ENCODE assay signal across 23 cellular contexts in the genomic region with DNA sequence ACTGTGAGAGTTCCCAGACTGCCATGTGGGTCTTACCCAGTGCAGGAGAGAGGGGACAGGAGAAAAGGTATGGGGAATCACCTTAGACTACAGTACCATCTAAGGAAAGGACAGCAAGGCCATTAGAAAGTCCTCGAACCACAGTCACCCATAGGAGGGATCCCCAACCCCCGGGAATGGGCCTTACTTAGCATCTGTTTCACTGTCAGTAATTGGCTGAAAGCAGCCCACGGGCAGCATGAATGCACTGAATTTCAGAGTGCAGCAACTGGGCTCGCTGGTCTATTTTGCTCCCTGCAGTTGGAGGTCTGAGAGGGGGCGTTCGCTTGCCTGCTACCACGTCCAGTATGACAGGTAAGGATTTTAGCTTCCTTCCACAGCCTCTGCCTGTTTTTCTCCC. TPM values are rescaled to one million over a fixed set of nuclear protein-coding genes. Genes with fewer than 3 reads are reported as not detected.
A peak's percentile ranks its signal among the peaks of the same experiment; 100 is the strongest.
DNase-seq lines count a peak whose midpoint lies in the region; ATAC-seq and TF ChIP-seq lines count a peak whose summit lies in the region.
"Had no signal": no experiment of that assay in that cellular context is flagged by ENCODE, and none has a peak within 500 bp of the region (broad histone marks: within the 10 kb centered on the region; RNA-seq: fewer than 3 reads in every experiment).

No MANE protein-coding gene starts in this region.

- CTCF ChIA-PET in SK-N-SH (lab: Yijun Ruan, JAX): interaction anchor here (1.0 to 2.1 kb wide), 8 partner anchors 32 to 579 kb away, joined by 3 to 9 read pairs (median 4); no protein-coding TSS in a partner anchor

- no peak overlapping the region for H3K27ac ChIP-seq in SK-N-SH (ENCODE audit: low read depth in 2 of 2, low read length in 1 of 2)
- H3K27ac ChIP-seq in ectodermal cell (ENCODE audit: insufficient read depth, low read depth, low read length, poor library complexity, severe bottlenecking): peak overlapping the region; percentile 6
- no peak overlapping the region for H3K27ac ChIP-seq in transverse colon
- H3K27ac ChIP-seq: 22Rv1, C4-2B, PC-9, SJSA1 had no signal

- H3K4me3 ChIP-seq in SK-N-SH (ENCODE audit: low read depth in 2 of 2, low read length in 1 of 2) (no peak overlapping the region), ectodermal cell (ENCODE audit: insufficient read depth, low read depth, low read length) (no peak overlapping the region), transverse colon (no peak overlapping the region)
- H3K4me3 ChIP-seq: HAP-1, PC-9, SJSA1 had no signal

- no peak for TF ChIP-seq POLR2A in transverse colon (IDR thresholded peaks at IDR 0.05)

- in situ Hi-C loops in transverse colon (cut with MboI; ENCODE audit: low pct_ligation_motif_present in 1 of 4, low pct_unique_long_range_greater_than_20kb in 1 of 4, low sequenced_read_pairs in 3 of 4): loop anchor here in 2 of 4 donors (10.0 kb wide), 1 partner anchor 194 kb away; no protein-coding TSS in a partner anchor

- ATAC-seq in SK-N-SH treated with all-trans-retinoic acid at 6 μM for 48 hours: no peak
- no peak for ATAC-seq in GM19452 (IDR thresholded peaks at IDR 0.05; ENCODE audit: unreplicated experiment)
- ATAC-seq: Right ventricle myocardium inferior had no signal

- H3K4me1 ChIP-seq in SK-N-SH (ENCODE audit: control insufficient read depth in 1 of 2, insufficient read depth in 2 of 2, low read depth in 1 of 2, low read length in 1 of 2) (no peaks in the 10 kb centered on the region; a peak in 1 of 4 replicates), ectodermal cell (ENCODE audit: control insufficient read depth, insufficient read depth, low read length) (no peaks in the 10 kb centered on the region), transverse colon (no peaks in the 10 kb centered on the region)
- H3K4me1 ChIP-seq: SJSA1 had no signal

- POLR2A ChIA-PET in SK-N-SH (lab: Yijun Ruan, JAX): no interaction called here

- no peaks in the 10 kb centered on the region for H3K9me2 ChIP-seq in SK-N-SH

- no peak for TF ChIP-seq CTCF in SK-N-SH (IDR thresholded peaks at IDR 0.05)
- TF ChIP-seq CTCF in transverse colon (IDR thresholded peaks at IDR 0.05): no peak

- H3K27me3 ChIP-seq in SK-N-SH (ENCODE audit: insufficient read depth) (no peaks in the 10 kb centered on the region), ectodermal cell (ENCODE audit: control insufficient read depth, insufficient read depth, low read length, poor library complexity, severe bottlenecking) (no peaks in the 10 kb centered on the region), transverse colon (no peaks in the 10 kb centered on the region)
- H3K27me3 ChIP-seq: SJSA1 had no signal

- 80% methylated on average over 6 of the region's 7 CpGs for WGBS in SK-N-SH (ENCODE audit: low lambda C conversion rate)
- 68 to 70% methylated on average over 7 of the region's 7 CpGs for WGBS in ectodermal cell, 2 experiments
- 83 to 92% methylated on average over 3 to 7 of the region's 7 CpGs for WGBS in transverse colon (ENCODE audit: low coverage in 1 of 2), 2 donors

- no peak for TF ChIP-seq EP300 in SK-N-SH (IDR thresholded peaks at IDR 0.05; ENCODE audit: borderline replicate concordance in 1 of 2, low read depth in 1 of 2, low read length in 1 of 2)
- no peak for TF ChIP-seq EP300 in transverse colon (IDR thresholded peaks at IDR 0.05; ENCODE audit: low read depth)

- peak; percentile 2 for DNase-seq in SK-N-SH
- DNase-seq in iPS-NIHi7 (ENCODE audit: extremely low spot score): peak; percentile 26
- DNase-seq in transverse colon: no peak
- no peak for DNase-seq in activated effector memory CD4-positive, alpha-beta T cell treated with anti-CD3 and anti-CD28 coated beads, Interleukin-2, amount 50 U/mL, for 16 hours
- DNase-seq: CD8-positive, alpha-beta memory T cell; DMS 273 treated with DMSO at 0.1 percent for 48 hours; DMS79; NCI-H2107; NCI-H524 treated with DMSO at 0.1 percent for 48 hours; NK-92 treated with Interleukin-12 subunit alpha and Interleukin-12 subunit beta, amount 100 ng/mL, for 24 hours had no signal

- no peak overlapping the region for H3K9ac ChIP-seq in SK-N-SH

- TF ChIP-seq RAD21 in SK-N-SH (IDR thresholded peaks at IDR 0.05; ENCODE audit: low read length): no peak

- H3K9me3 ChIP-seq in SK-N-SH (no peaks in the 10 kb centered on the region), ectodermal cell (ENCODE audit: control insufficient read depth, low read length) (no peaks in the 10 kb centered on the region), transverse colon (no peaks in the 10 kb centered on the region)
- H3K9me3 ChIP-seq: HAP-1, SJSA1 had no signal

- H3K36me3 ChIP-seq in SK-N-SH (replicated peaks in 1 of 2; ENCODE audit: control insufficient read depth in 1 of 2, insufficient read depth in 2 of 2, low read length in 1 of 2): no peaks in the 10 kb centered on the region
- H3K36me3 ChIP-seq in ectodermal cell (ENCODE audit: control insufficient read depth, insufficient read depth, low read length): no peaks in the 10 kb centered on the region
- no peaks in the 10 kb centered on the region for H3K36me3 ChIP-seq in transverse colon
- H3K36me3 ChIP-seq: HAP-1, SJSA1 had no signal

- no peaks in the 10 kb centered on the region for H3F3A ChIP-seq in SK-N-SH (replicated peaks; ENCODE audit: insufficient read depth)

- H4K20me1 ChIP-seq in SK-N-SH (ENCODE audit: insufficient read depth): no peaks in the 10 kb centered on the region

- 0 out of 2 replicates have a peak overlapping the region, but pooled peaks have one; percentile 64 for H2AFZ ChIP-seq in SK-N-SH (ENCODE audit: low read depth)
- H2AFZ ChIP-seq: PC-9 had no signal

- intact Hi-C loops in transverse colon (cut with DNase I; ENCODE audit: low total_unique reads): no loop called here

- H3K79me2 ChIP-seq in SK-N-SH (ENCODE audit: insufficient read depth): no peaks in the 10 kb centered on the region

- H3K4me2 ChIP-seq in SK-N-SH: no peak overlapping the region
- H3K4me2 ChIP-seq: PC-9 had no signal

TF ChIP-seq in SK-N-SH, 30 proteins besides CTCF, POLR2A, EP300 and RAD21 (continues in another document):
- no peak for TF ChIP-seq MAX (IDR thresholded peaks at IDR 0.05; ENCODE audit: low read depth)

TF ChIP-seq in SK-N-SH treated with all-trans-retinoic acid at 6 μM for 48 hours, 23 proteins besides CTCF, POLR2A, EP300 and RAD21 (continues in another document):
- TF ChIP-seq, protein P1, sequence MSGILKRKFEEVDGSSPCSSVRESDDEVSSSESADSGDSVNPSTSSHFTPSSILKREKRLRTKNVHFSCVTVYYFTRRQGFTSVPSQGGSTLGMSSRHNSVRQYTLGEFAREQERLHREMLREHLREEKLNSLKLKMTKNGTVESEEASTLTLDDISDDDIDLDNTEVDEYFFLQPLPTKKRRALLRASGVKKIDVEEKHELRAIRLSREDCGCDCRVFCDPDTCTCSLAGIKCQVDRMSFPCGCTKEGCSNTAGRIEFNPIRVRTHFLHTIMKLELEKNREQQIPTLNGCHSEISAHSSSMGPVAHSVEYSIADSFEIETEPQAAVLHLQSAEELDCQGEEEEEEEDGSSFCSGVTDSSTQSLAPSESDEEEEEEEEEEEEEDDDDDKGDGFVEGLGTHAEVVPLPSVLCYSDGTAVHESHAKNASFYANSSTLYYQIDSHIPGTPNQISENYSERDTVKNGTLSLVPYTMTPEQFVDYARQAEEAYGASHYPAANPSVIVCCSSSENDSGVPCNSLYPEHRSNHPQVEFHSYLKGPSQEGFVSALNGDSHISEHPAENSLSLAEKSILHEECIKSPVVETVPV (CRISPR knock-in tag; IDR thresholded peaks at IDR 0.05): no peak
- TF ChIP-seq GLIS3 (CRISPR knock-in tag; IDR thresholded peaks at IDR 0.05) (no peak), PPARA (CRISPR knock-in tag; IDR thresholded peaks at IDR 0.05; ENCODE audit: borderline replicate concordance) (no peak), CREB5 (CRISPR knock-in tag; IDR thresholded peaks at IDR 0.05; ENCODE audit: low read depth) (no peak), ZNF70 (CRISPR knock-in tag; IDR thresholded peaks at IDR 0.05) (no peak), CSDC2 (CRISPR knock-in tag; IDR thresholded peaks at IDR 0.05) (no peak), ESRRG (CRISPR knock-in tag; IDR thresholded peaks at IDR 0.05) (no peak), BACH2 (CRISPR knock-in tag; IDR thresholded peaks at IDR 0.05; ENCODE audit: borderline replicate concordance) (no peak), ZC3H10 (CRISPR knock-in tag; IDR thresholded peaks at IDR 0.05) (no peak), ZNF8 (CRISPR knock-in tag; IDR thresholded peaks at IDR 0.05) (no peak), SNAI2 (CRISPR knock-in tag; IDR thresholded peaks at IDR 0.05) (no peak)

RNA-seq across cellular contexts. Expression of gene KLHL8, which starts 50.4 kb away (rescaled TPM):
- 2.4 and 2.8 TPM in 2 replicates for polyA plus RNA-seq in SK-N-SH (2012; rRNA removed)
- 4.8 and 7.0 TPM in 2 replicates for polyA plus RNA-seq in SK-N-SH (2012; cell fraction: cytosol; rRNA removed)
- polyA plus RNA-seq in SK-N-SH (2012; cell fraction: nucleus; rRNA removed): 0.95 and 1.3 TPM in 2 replicates
- 9.4 TPM for polyA plus RNA-seq in ectodermal cell (2013, experiment 1 of 4)
- 11.2 TPM for polyA plus RNA-seq in ectodermal cell (2013, experiment 2 of 4)
- polyA plus RNA-seq in ectodermal cell (2013, experiment 3 of 4): 8.8 TPM
- 9.8 TPM for polyA plus RNA-seq in ectodermal cell (2013, experiment 4 of 4)
- 10 to 100 TPM in 3 of 4 donors, 1 to 10 TPM in 1; 9.4 to 18.7 (median 13.6) TPM for total RNA-seq in transverse colon

RNA-seq across cellular contexts. Expression of gene HSD17B13, which starts 51.9 kb away (rescaled TPM):
- polyA plus RNA-seq in SK-N-SH (2012; rRNA removed): 0.05 and 0.13 TPM in 2 replicates
- 0.06 and 0.08 TPM in 2 replicates for polyA plus RNA-seq in SK-N-SH (2012; cell fraction: cytosol; rRNA removed)
- polyA plus RNA-seq in SK-N-SH (2012; cell fraction: nucleus; rRNA removed): 0.31 TPM in 2 replicates
- polyA plus RNA-seq in ectodermal cell (2013, experiment 1 of 4): 0.28 TPM
- polyA plus RNA-seq in ectodermal cell (2013, experiment 2 of 4): 0.21 TPM
- polyA plus RNA-seq in ectodermal cell (2013, experiment 3 of 4): 0.32 TPM
- 0.49 TPM for polyA plus RNA-seq in ectodermal cell (2013, experiment 4 of 4)
- 1 to 10 TPM in 2 of 4 donors, not detected in 2; 1.1 to 1.9 TPM for total RNA-seq in transverse colon
- total RNA-seq: HFFc6, LHCN-M2, MCF 10A, PC-9, RPMI7951, SJSA1 had no signal
- polyA plus RNA-seq: CD8-positive, alpha-beta memory T cell had no signal

Comparison
In these comparisons a context has a peak if more than half of its experiments do, and no peak if none do; other contexts are left out.
1. DNase-seq: peak in SK-N-SH (single experiment) and iPS-NIHi7 (single experiment); none in transverse colon (single experiment) and activated effector memory CD4-positive, alpha-beta T cell treated with anti-CD3 and anti-CD28 coated beads, Interleukin-2, amount 50 U/mL, for 16 hours (single experiment).